16 cellular contexts compared by ENCODE assay signal in the genomic region with DNA sequence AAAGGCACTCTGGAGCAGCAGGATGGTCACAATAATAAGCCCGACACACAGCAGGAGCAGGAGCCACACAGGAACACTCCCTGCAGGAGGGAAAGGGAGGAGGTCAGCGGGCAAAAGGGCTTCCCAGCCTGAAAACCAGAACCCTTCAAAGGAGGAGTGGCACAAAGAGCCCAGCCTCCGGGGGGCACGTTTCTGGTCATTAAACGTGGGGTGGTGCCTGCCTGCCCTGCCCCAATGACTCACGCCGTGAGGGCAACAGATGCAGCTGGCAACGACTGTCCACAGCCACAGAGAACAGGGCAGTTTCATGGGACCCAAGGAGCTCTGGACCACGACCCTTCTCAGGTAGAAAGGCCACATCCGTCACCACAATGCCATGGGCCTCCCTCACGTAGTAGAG. TPM values are rescaled to one million over a fixed set of nuclear protein-coding genes. Genes with fewer than 3 reads are reported as not detected.
A peak's percentile ranks its signal among the peaks of the same experiment; 100 is the strongest.
DNase-seq lines count a peak whose midpoint lies in the region; ATAC-seq, FAIRE-seq and TF ChIP-seq lines count a peak whose summit lies in the region.
"Had no signal": no experiment of that assay in that cellular context is flagged by ENCODE, and none has a peak within 500 bp of the region (broad histone marks: within the 10 kb centered on the region; RNA-seq: fewer than 3 reads in every experiment).

No MANE protein-coding gene starts in this region.

- H3K36me3 Mint-ChIP-seq in activated naive CD4-positive, alpha-beta T cell treated with anti-CD3 and anti-CD28 coated beads, Interleukin-2, amount 50 U/mL, for 72 hours: peaks cover 14 to 16% of the 10 kb centered on the region in 2 donors
- H3K36me3 Mint-ChIP-seq in endodermal cell (ENCODE audit: low read depth): peaks cover 27% of the 10 kb centered on the region

- WGBS in endodermal cell (ENCODE audit: insufficient coverage in 1 of 2, insufficient read length in 1 of 2), 2 experiments: 95 to 96% methylated on average over 11 of the region's 11 CpGs

- H3K9me3 ChIP-seq in endodermal cell (ENCODE audit: control insufficient read depth, low read length): no peaks in the 10 kb centered on the region

- H3K27ac ChIP-seq in endodermal cell (ENCODE audit: low read depth, low read length): no peak overlapping the region

- H3K36me3 ChIP-seq in endodermal cell (ENCODE audit: control insufficient read depth, insufficient read depth, low read length): peaks cover 30% of the 10 kb centered on the region

- no peak for TF ChIP-seq CTCF in endodermal cell (conservative IDR thresholded peaks at IDR 0.05)

- no peaks in the 10 kb centered on the region for H3K27me3 Mint-ChIP-seq in endodermal cell (ENCODE audit: insufficient read depth)

- H3K4me3 Mint-ChIP-seq in endodermal cell: no peak overlapping the region

- no peaks in the 10 kb centered on the region for H3K9me3 Mint-ChIP-seq in activated naive CD4-positive, alpha-beta T cell treated with anti-CD3 and anti-CD28 coated beads, Interleukin-2, amount 50 U/mL, for 72 hours
- H3K9me3 Mint-ChIP-seq in endodermal cell: no peaks in the 10 kb centered on the region

- peak overlapping the region; percentile 16 to 78 for H3K27ac Mint-ChIP-seq in activated naive CD4-positive, alpha-beta T cell treated with anti-CD3 and anti-CD28 coated beads, Interleukin-2, amount 50 U/mL, for 72 hours
- no peak overlapping the region for H3K27ac Mint-ChIP-seq in endodermal cell

- intact Hi-C loops in posterior vena cava (cut with DNase I): loop anchor here in 1 of 2 donors (5.0 kb wide), 1 partner anchor 56 kb away; no protein-coding TSS in a partner anchor

- ATAC-seq in activated naive CD4-positive, alpha-beta T cell treated with anti-CD3 and anti-CD28 coated beads, Interleukin-2, amount 50 U/mL, for 72 hours: no peak
- no peak for ATAC-seq in GM18907 (IDR thresholded peaks at IDR 0.05; ENCODE audit: unreplicated experiment)
- ATAC-seq in GM21786 (IDR thresholded peaks at IDR 0.05; ENCODE audit: unreplicated experiment): no peak
- ATAC-seq: PC-3 had no signal

- no peak for FAIRE-seq in urothelium cell line (lab: Jason Lieb, UNC)
- FAIRE-seq: H1 had no signal

- no peak overlapping the region for H3K4me3 ChIP-seq in endodermal cell (ENCODE audit: low read length)

- no peaks in the 10 kb centered on the region for H3K27me3 ChIP-seq in endodermal cell (ENCODE audit: control insufficient read depth, insufficient read depth, low read length, poor library complexity, severe bottlenecking)

- peaks cover 10% of the 10 kb centered on the region for H3K4me1 Mint-ChIP-seq in endodermal cell

- H3K4me1 ChIP-seq in endodermal cell (ENCODE audit: control insufficient read depth, insufficient read depth, low read length): no peaks in the 10 kb centered on the region

- H3K9ac ChIP-seq in endodermal cell (ENCODE audit: extremely low read depth, low read length, poor library complexity, severe bottlenecking): no peak overlapping the region

- no peak for DNase-seq in activated naive CD4-positive, alpha-beta T cell treated with anti-CD3 and anti-CD28 coated beads, Interleukin-2, amount 50 U/mL, for 72 hours (ENCODE audit: low spot score in 2 of 2)
- DNase-seq in activated naive CD4-positive, alpha-beta T cell treated with anti-CD3 and anti-CD28 coated beads, Interleukin-2, amount 50 U/mL, for 16 hours: no peak
- DNase-seq in LHCN-M2 (ENCODE audit: low read depth) (peak; percentile 10), endodermal cell (peak; percentile 34), posterior vena cava (ENCODE audit: low spot score) (peak; percentile 51), urothelium cell line (ENCODE audit: low spot score) (no peak)
- DNase-seq: CD8-positive, alpha-beta memory T cell; GF-D8; MM.1S; NCI-H1105; NCI-H1694 treated with DMSO at 0.1 percent for 48 hours; PC-3 had no signal

RNA-seq across cellular contexts. Expression of a gene that starts 3.0 kb away (rescaled TPM):
- total RNA-seq in activated naive CD4-positive, alpha-beta T cell treated with anti-CD3 and anti-CD28 coated beads, Interleukin-2, amount 50 U/mL, for 72 hours: 10 to 100 TPM; 49.8 to 52.9 TPM
- total RNA-seq in LHCN-M2 (2014; rRNA removed): 68.9 and 72.4 TPM in 2 replicates
- polyA plus RNA-seq in LHCN-M2 (2012): 44.0 TPM
- 10 to 100 TPM; 50.5 to 53.5 TPM for total RNA-seq in endodermal cell
- 44.1 TPM for polyA plus RNA-seq in endodermal cell (2013, experiment 1 of 2)
- polyA plus RNA-seq in endodermal cell (2013, experiment 2 of 2): 40.4 TPM
- total RNA-seq in posterior vena cava: 10 to 100 TPM; 90.7 to 92.3 TPM

RNA-seq across cellular contexts. Expression of a gene that starts 7.8 kb away (rescaled TPM):
- not detected for total RNA-seq in activated naive CD4-positive, alpha-beta T cell treated with anti-CD3 and anti-CD28 coated beads, Interleukin-2, amount 50 U/mL, for 72 hours
- not detected in 2 replicates for total RNA-seq in LHCN-M2 (2014; rRNA removed)
- not detected for polyA plus RNA-seq in LHCN-M2 (2012)
- not detected for total RNA-seq in endodermal cell
- not detected for polyA plus RNA-seq in endodermal cell (2013, experiment 1 of 2)
- polyA plus RNA-seq in endodermal cell (2013, experiment 2 of 2): not detected
- not detected for total RNA-seq in posterior vena cava
- total RNA-seq: A673; CD8-positive, alpha-beta memory T cell; H1; PC-3 had no signal
- polyA plus RNA-seq: CD8-positive, alpha-beta memory T cell; H1 had no signal

RNA-seq across cellular contexts. Expression of a gene that starts 7.8 kb away (rescaled TPM):
- total RNA-seq in activated naive CD4-positive, alpha-beta T cell treated with anti-CD3 and anti-CD28 coated beads, Interleukin-2, amount 50 U/mL, for 72 hours: under 1 TPM; 0.43 to 0.56 TPM
- total RNA-seq in LHCN-M2 (2014; rRNA removed) (0.17 TPM in 1 of 2 replicates, not detected in the other), endodermal cell (1 to 10 TPM in 1 of 2 donors, under 1 TPM in 1; 0.29 to 1.0 TPM), posterior vena cava (under 1 TPM; 0.37 to 0.48 TPM)
- 0.18 TPM for polyA plus RNA-seq in LHCN-M2 (2012)
- polyA plus RNA-seq in endodermal cell (2013, experiment 1 of 2): 0.53 TPM
- polyA plus RNA-seq in endodermal cell (2013, experiment 2 of 2): 0.75 TPM
- total RNA-seq: A673 had no signal

RNA-seq across cellular contexts. Expression of a gene that starts 12.5 kb away (rescaled TPM):
- 10 to 100 TPM in 1 of 2 donors, under 1 TPM in 1; 0.50 to 15.8 TPM for total RNA-seq in activated naive CD4-positive, alpha-beta T cell treated with anti-CD3 and anti-CD28 coated beads, Interleukin-2, amount 50 U/mL, for 72 hours
- total RNA-seq in LHCN-M2 (2014; rRNA removed) (0.69 and 1.6 TPM in 2 replicates), endodermal cell (under 1 TPM; 0.20 to 0.33 TPM), posterior vena cava (10 to 100 TPM; 25.8 to 27.8 TPM)
- 0.50 TPM for polyA plus RNA-seq in LHCN-M2 (2012)
- 2.0 TPM for polyA plus RNA-seq in endodermal cell (2013, experiment 1 of 2)
- polyA plus RNA-seq in endodermal cell (2013, experiment 2 of 2): 1.4 TPM

RNA-seq across cellular contexts. Expression of a gene that starts 17.4 kb away (rescaled TPM):
- total RNA-seq in activated naive CD4-positive, alpha-beta T cell treated with anti-CD3 and anti-CD28 coated beads, Interleukin-2, amount 50 U/mL, for 72 hours: under 1 TPM in 1 of 2 donors, not detected in 1; 0.07 TPM
- total RNA-seq in LHCN-M2 (2014; rRNA removed) (not detected in 2 replicates), endodermal cell (not detected), posterior vena cava (10 to 100 TPM in 1 of 2 donors, 1 to 10 TPM in 1; 5.0 to 10.7 TPM)
- polyA plus RNA-seq in LHCN-M2 (2012): not detected
- not detected for polyA plus RNA-seq in endodermal cell (2013, experiment 1 of 2)
- polyA plus RNA-seq in endodermal cell (2013, experiment 2 of 2): not detected
- total RNA-seq: A673; CD8-positive, alpha-beta memory T cell; H1; PC-3 had no signal
- polyA plus RNA-seq: CD8-positive, alpha-beta memory T cell had no signal

Comparison
In these comparisons a context has a peak if more than half of its experiments do, and no peak if none do; other contexts are left out.
1. DNase-seq: peak in LHCN-M2 (single experiment), endodermal cell (single experiment) and posterior vena cava (single experiment); none in activated naive CD4-positive, alpha-beta T cell treated with anti-CD3 and anti-CD28 coated beads, Interleukin-2, amount 50 U/mL, for 72 hours (0 of 2), activated naive CD4-positive, alpha-beta T cell treated with anti-CD3 and anti-CD28 coated beads, Interleukin-2, amount 50 U/mL, for 16 hours (single experiment) and urothelium cell line (single experiment).